ENCODE assay signal across 8 cellular contexts in the genomic region with DNA sequence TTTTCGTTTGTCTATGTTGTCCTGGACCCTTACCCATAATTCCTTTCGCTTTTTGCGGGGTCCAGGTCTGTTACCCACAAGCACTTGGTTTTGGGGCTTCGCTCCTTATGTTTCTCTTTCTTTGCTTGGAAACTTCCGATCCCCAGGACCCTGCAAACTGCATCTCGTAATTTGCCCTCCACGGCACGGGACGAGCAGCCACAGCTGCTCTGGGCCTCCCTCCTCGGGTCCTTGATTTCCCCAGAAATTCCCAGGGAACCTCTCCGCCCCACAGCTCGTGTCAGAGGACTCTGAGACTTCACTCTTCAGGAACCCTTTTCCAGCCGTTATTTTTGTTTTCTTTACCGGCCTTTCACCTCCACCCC. TPM values are rescaled to one million over a fixed set of nuclear protein-coding genes. Genes with fewer than 3 reads are reported as not detected.
DNase-seq lines count a peak whose midpoint lies in the region; ATAC-seq and TF ChIP-seq lines count a peak whose summit lies in the region.

No MANE protein-coding gene starts in this region.

- H2AFZ ChIP-seq in neural progenitor cell (replicated peaks) = peak overlapping the region; percentile 83

- H3K9ac ChIP-seq in endocrine pancreas (ENCODE audit: control insufficient read depth, insufficient read depth, low read length) (peak overlapping the region; percentile 99), neural progenitor cell (peak overlapping the region; percentile 96)

- no peaks in the 10 kb centered on the region for H3K9me3 ChIP-seq in CD4-positive, CD25-positive, alpha-beta regulatory T cell (ENCODE audit: control insufficient read depth in 2 of 2, low read length in 2 of 2)
- H3K9me3 ChIP-seq in endocrine pancreas (ENCODE audit: control insufficient read depth, low read length) (no peaks in the 10 kb centered on the region), neural progenitor cell (ENCODE audit: low read depth) (no peaks in the 10 kb centered on the region)

- no peak for DNase-seq in CD4-positive, CD25-positive, alpha-beta regulatory T cell
- DNase-seq in NB4 (ENCODE audit: low read depth) (no peak), neural progenitor cell (ENCODE audit: low spot score) (no peak), NCI-H82 treated with DMSO at 0.1 percent for 48 hours (lab: John Stamatoyannopoulos, UW; ENCODE audit: unreplicated experiment) (no peak), NK-92 (lab: John Stamatoyannopoulos, UW; ENCODE audit: unreplicated experiment) (no peak), NCI-H1105 (lab: John Stamatoyannopoulos, UW) (no peak)

- TF ChIP-seq CTCF in NB4 (IDR thresholded peaks at IDR 0.05; ENCODE audit: low read depth, low read length) (no peak), neural progenitor cell (IDR thresholded peaks at IDR 0.05) (no peak)

- H4K20me1 ChIP-seq in neural progenitor cell (ENCODE audit: low read depth) = peaks cover 54% of the 10 kb centered on the region

- H3K27me3 Mint-ChIP-seq in CD4-positive, CD25-positive, alpha-beta regulatory T cell = peaks cover 11% of the 10 kb centered on the region
- H3K27me3 Mint-ChIP-seq in neural progenitor cell (ENCODE audit: insufficient read depth, low read depth) = peaks cover 3% of the 10 kb centered on the region

- no peaks in the 10 kb centered on the region for H3K27me3 ChIP-seq in CD4-positive, CD25-positive, alpha-beta regulatory T cell (ENCODE audit: control insufficient read depth, insufficient read depth, low read length)
- no peaks in the 10 kb centered on the region for H3K27me3 ChIP-seq in endocrine pancreas (ENCODE audit: control insufficient read depth, insufficient read depth, low read length)
- H3K27me3 ChIP-seq in neural progenitor cell = peaks cover 7% of the 10 kb centered on the region

- H3K9me3 Mint-ChIP-seq in CD4-positive, CD25-positive, alpha-beta regulatory T cell = peaks cover 0 to 2% (median 0%) of the 10 kb centered on the region in 7 donors
- no peaks in the 10 kb centered on the region for H3K9me3 Mint-ChIP-seq in neural progenitor cell

- peaks cover 56% of the 10 kb centered on the region for H3K79me2 ChIP-seq in neural progenitor cell (ENCODE audit: low read depth)

- peak overlapping the region; percentile 95 for H3K4me3 ChIP-seq in CD4-positive, CD25-positive, alpha-beta regulatory T cell (ENCODE audit: low read depth, low read length)
- peak overlapping the region; percentile 98 for H3K4me3 ChIP-seq in NB4 (ENCODE audit: low read depth, low read length)
- peak overlapping the region; percentile 77 for H3K4me3 ChIP-seq in endocrine pancreas (ENCODE audit: control insufficient read depth, insufficient read depth, low read length)
- peak overlapping the region; percentile 89 for H3K4me3 ChIP-seq in neural progenitor cell

- peak overlapping the region; percentile 79 to 99 (median 86) for H3K27ac Mint-ChIP-seq in CD4-positive, CD25-positive, alpha-beta regulatory T cell
- peak overlapping the region; percentile 94 for H3K27ac Mint-ChIP-seq in neural progenitor cell

- peaks cover 15% of the 10 kb centered on the region for H3K36me3 Mint-ChIP-seq in CD4-positive, CD25-positive, alpha-beta regulatory T cell
- peaks cover 15% of the 10 kb centered on the region for H3K36me3 Mint-ChIP-seq in neural progenitor cell

- peak overlapping the region; percentile 100 for H3K4me2 ChIP-seq in neural progenitor cell

- peaks cover 25% of the 10 kb centered on the region for H3K36me3 ChIP-seq in CD4-positive, CD25-positive, alpha-beta regulatory T cell (ENCODE audit: control insufficient read depth, insufficient read depth, low read length)
- H3K36me3 ChIP-seq in endocrine pancreas (ENCODE audit: control insufficient read depth, insufficient read depth, low read length) (peaks cover 8% of the 10 kb centered on the region), neural progenitor cell (peaks cover 6% of the 10 kb centered on the region)

- H3K4me3 Mint-ChIP-seq in CD4-positive, CD25-positive, alpha-beta regulatory T cell = peak overlapping the region; percentile 84 to 96 (median 93)
- H3K4me3 Mint-ChIP-seq in neural progenitor cell = peak overlapping the region; percentile 97

- H3K4me1 Mint-ChIP-seq in CD4-positive, CD25-positive, alpha-beta regulatory T cell = peaks cover 0 to 52% (median 25%) of the 10 kb centered on the region in 4 donors
- peaks cover 20% of the 10 kb centered on the region for H3K4me1 Mint-ChIP-seq in neural progenitor cell

- no peak for ATAC-seq in CD4-positive, CD25-positive, alpha-beta regulatory T cell (ENCODE audit: low read depth in 2 of 2)
- no peak for ATAC-seq in esophagus mucosa

- H3F3A ChIP-seq in neural progenitor cell (ENCODE audit: low read depth) = peaks cover 14% of the 10 kb centered on the region

- H3K27ac ChIP-seq in CD4-positive, CD25-positive, alpha-beta regulatory T cell (ENCODE audit: insufficient read depth, low read length, poor library complexity, severe bottlenecking) = peak overlapping the region; percentile 83
- H3K27ac ChIP-seq in neural progenitor cell = peak overlapping the region; percentile 93

- no peak for TF ChIP-seq POLR2A in NB4 (IDR thresholded peaks at IDR 0.05; ENCODE audit: extremely low read depth, insufficient read length)

- H3K4me1 ChIP-seq in CD4-positive, CD25-positive, alpha-beta regulatory T cell (ENCODE audit: control insufficient read depth, insufficient read depth, low read length, poor library complexity, severe bottlenecking) = peaks cover 33% of the 10 kb centered on the region
- peaks cover 4% of the 10 kb centered on the region for H3K4me1 ChIP-seq in endocrine pancreas (ENCODE audit: control insufficient read depth, insufficient read depth, low read length)
- H3K4me1 ChIP-seq in neural progenitor cell = peaks cover 18% of the 10 kb centered on the region

RNA-seq across cellular contexts. Expression of gene SNRNP70, which starts 0.6 kb away (rescaled TPM):
- 381 TPM for total RNA-seq in CD4-positive, CD25-positive, alpha-beta regulatory T cell
- 10 to 100 TPM; 45.5 to 55.4 (median 52.2) TPM for polyA plus RNA-seq in CD4-positive, CD25-positive, alpha-beta regulatory T cell
- total RNA-seq in neural progenitor cell (ENCODE audit: low replicate concordance) (162 and 365 TPM in 2 replicates), esophagus mucosa (82.3 TPM)

RNA-seq across cellular contexts. Expression of gene KCNA7, which starts 13.4 kb away (rescaled TPM):
- not detected for total RNA-seq in CD4-positive, CD25-positive, alpha-beta regulatory T cell
- polyA plus RNA-seq in CD4-positive, CD25-positive, alpha-beta regulatory T cell = not detected
- total RNA-seq in neural progenitor cell (ENCODE audit: low replicate concordance) = 0.11 TPM in 1 of 2 replicates, not detected in the other
- not detected for total RNA-seq in esophagus mucosa

RNA-seq across cellular contexts. Expression of gene NTF4, which starts 21.2 kb away (rescaled TPM):
- total RNA-seq in CD4-positive, CD25-positive, alpha-beta regulatory T cell = not detected
- not detected for polyA plus RNA-seq in CD4-positive, CD25-positive, alpha-beta regulatory T cell
- 0.46 and 3.8 TPM in 2 replicates for total RNA-seq in neural progenitor cell (ENCODE audit: low replicate concordance)
- total RNA-seq in esophagus mucosa = 5.6 TPM

RNA-seq across cellular contexts. Expression of gene CGB7, which starts 28.3 kb away (rescaled TPM):
- not detected for total RNA-seq in CD4-positive, CD25-positive, alpha-beta regulatory T cell
- not detected for polyA plus RNA-seq in CD4-positive, CD25-positive, alpha-beta regulatory T cell
- total RNA-seq in neural progenitor cell (ENCODE audit: low replicate concordance) = 0.31 TPM in 1 of 2 replicates, not detected in the other
- total RNA-seq in esophagus mucosa = 0.52 TPM

RNA-seq across cellular contexts. Expression of gene LIN7B, which starts 28.3 kb away (rescaled TPM):
- total RNA-seq in CD4-positive, CD25-positive, alpha-beta regulatory T cell = 5.5 TPM
- polyA plus RNA-seq in CD4-positive, CD25-positive, alpha-beta regulatory T cell = 1 to 10 TPM; 2.6 to 4.4 (median 4.2) TPM
- total RNA-seq in neural progenitor cell (ENCODE audit: low replicate concordance) (9.2 and 9.7 TPM in 2 replicates), esophagus mucosa (11.7 TPM)
